18 cellular contexts compared by ENCODE assay signal in genomic region chr9:134955156-134955555, GRCh38. TPM values are rescaled to one million over a fixed set of nuclear protein-coding genes. Genes with fewer than 3 reads are reported as not detected.
DNase-seq lines count a peak whose midpoint lies in the region; ATAC-seq and TF ChIP-seq lines count a peak whose summit lies in the region.
"Had no signal": no experiment of that assay in that cellular context is flagged by ENCODE, and none has a peak within 500 bp of the region (broad histone marks: within the 10 kb centered on the region; RNA-seq: fewer than 3 reads in every experiment).

No MANE protein-coding gene starts in this region.

- peak in 1 of 2 donors; percentile 34 for ATAC-seq in natural killer cell treated with Interleukin-12 subunit alpha and Interleukin-12 subunit beta and Interleukin-15 and Interleukin-18, amount 100 ng/mL, for 72 hours
- no peak for ATAC-seq in natural killer cell
- no peak for ATAC-seq in sciatic nerve
- no peak for ATAC-seq in upper lobe of right lung
- no peak for ATAC-seq in HG02571 (IDR thresholded peaks at IDR 0.05; ENCODE audit: unreplicated experiment)
- ATAC-seq in activated T-helper 17 cell treated with anti-CD3 and anti-CD28 coated beads, Interleukin-2, amount 50 U/mL, for 72 hours (replicated peaks), result no peak
- ATAC-seq: A549 had no signal

- DNase-seq in natural killer cell treated with Interleukin-12 subunit alpha and Interleukin-12 subunit beta and Interleukin-15 and Interleukin-18, amount 100 ng/mL, for 72 hours (ENCODE audit: low spot score), result peak; percentile 29
- DNase-seq in natural killer cell, result no peak
- DNase-seq in glutamatergic neuron, result peak; percentile 5
- DNase-seq in sciatic nerve (ENCODE audit: low spot score), result peak; percentile 12
- peak; percentile 39 for DNase-seq in upper lobe of right lung
- DNase-seq in NCI-H1092 (lab: John Stamatoyannopoulos, UW), result no peak
- DNase-seq: BE2C; CD4-positive, alpha-beta memory T cell; COR-L47; DMS153; DMS79 treated with DMSO at 0.1 percent for 48 hours; EL; GM23248 had no signal

- intact Hi-C loops in natural killer cell (cut with micrococcal nuclease) (no loop called here), sciatic nerve (cut with DNase I) (no loop called here), upper lobe of right lung (cut with DNase I) (no loop called here)

- H3K4me1 ChIP-seq in upper lobe of right lung, result no peaks in the 10 kb centered on the region
- H3K4me1 ChIP-seq: A549, BE2C had no signal

- no peaks in the 10 kb centered on the region for H3K4me1 Mint-ChIP-seq in natural killer cell treated with Interleukin-12 subunit alpha and Interleukin-12 subunit beta and Interleukin-15 and Interleukin-18, amount 100 ng/mL, for 72 hours (ENCODE audit: low read depth in 2 of 2)
- no peaks in the 10 kb centered on the region for H3K4me1 Mint-ChIP-seq in natural killer cell
- peaks cover 1% of the 10 kb centered on the region for H3K4me1 Mint-ChIP-seq in glutamatergic neuron (ENCODE audit: low read depth, unreplicated experiment)
- H3K4me1 Mint-ChIP-seq in activated T-helper 17 cell treated with anti-CD3 and anti-CD28 coated beads, Interleukin-2, amount 50 U/mL, for 72 hours, result no peaks in the 10 kb centered on the region
- H3K4me1 Mint-ChIP-seq: CD4-positive, alpha-beta memory T cell had no signal

- H3K36me3 ChIP-seq in upper lobe of right lung, result no peaks in the 10 kb centered on the region
- H3K36me3 ChIP-seq: BE2C had no signal

- no peaks in the 10 kb centered on the region for H3K9me3 ChIP-seq in upper lobe of right lung
- H3K9me3 ChIP-seq: BE2C had no signal

- H3K27me3 ChIP-seq in upper lobe of right lung, result no peaks in the 10 kb centered on the region
- H3K27me3 ChIP-seq: BE2C had no signal

- H3K27ac Mint-ChIP-seq in natural killer cell treated with Interleukin-12 subunit alpha and Interleukin-12 subunit beta and Interleukin-15 and Interleukin-18, amount 100 ng/mL, for 72 hours, result no peak overlapping the region
- H3K27ac Mint-ChIP-seq in natural killer cell (no peak overlapping the region), glutamatergic neuron (ENCODE audit: unreplicated experiment) (no peak overlapping the region)
- H3K27ac Mint-ChIP-seq in activated T-helper 17 cell treated with anti-CD3 and anti-CD28 coated beads, Interleukin-2, amount 50 U/mL, for 72 hours, result no peak overlapping the region
- H3K27ac Mint-ChIP-seq: CD4-positive, alpha-beta memory T cell had no signal

- H3K4me3 Mint-ChIP-seq in natural killer cell treated with Interleukin-12 subunit alpha and Interleukin-12 subunit beta and Interleukin-15 and Interleukin-18, amount 100 ng/mL, for 72 hours, result no peak overlapping the region
- H3K4me3 Mint-ChIP-seq in natural killer cell (no peak overlapping the region), glutamatergic neuron (ENCODE audit: unreplicated experiment) (no peak overlapping the region)
- H3K4me3 Mint-ChIP-seq in activated T-helper 17 cell treated with anti-CD3 and anti-CD28 coated beads, Interleukin-2, amount 50 U/mL, for 72 hours, result no peak overlapping the region
- H3K4me3 Mint-ChIP-seq: CD4-positive, alpha-beta memory T cell had no signal

- H3K36me3 Mint-ChIP-seq in natural killer cell treated with Interleukin-12 subunit alpha and Interleukin-12 subunit beta and Interleukin-15 and Interleukin-18, amount 100 ng/mL, for 72 hours, result no peaks in the 10 kb centered on the region
- H3K36me3 Mint-ChIP-seq in natural killer cell (no peaks in the 10 kb centered on the region), glutamatergic neuron (ENCODE audit: unreplicated experiment) (peaks cover 11% of the 10 kb centered on the region)
- no peaks in the 10 kb centered on the region for H3K36me3 Mint-ChIP-seq in activated T-helper 17 cell treated with anti-CD3 and anti-CD28 coated beads, Interleukin-2, amount 50 U/mL, for 72 hours (ENCODE audit: low read depth)
- H3K36me3 Mint-ChIP-seq: CD4-positive, alpha-beta memory T cell had no signal

- TF ChIP-seq CTCF in natural killer cell (IDR thresholded peaks at IDR 0.05), result no peak
- no peak for TF ChIP-seq CTCF in glutamatergic neuron (IDR thresholded peaks at IDR 0.05; ENCODE audit: partially characterized antibody, unreplicated experiment)
- TF ChIP-seq CTCF in upper lobe of right lung (IDR thresholded peaks at IDR 0.05), result no peak

- H3K4me3 ChIP-seq in upper lobe of right lung, result no peak overlapping the region
- H3K4me3 ChIP-seq: A549, GM23248 had no signal

- no peaks in the 10 kb centered on the region for H3K9me3 Mint-ChIP-seq in natural killer cell treated with Interleukin-12 subunit alpha and Interleukin-12 subunit beta and Interleukin-15 and Interleukin-18, amount 100 ng/mL, for 72 hours
- H3K9me3 Mint-ChIP-seq in natural killer cell (no peaks in the 10 kb centered on the region), glutamatergic neuron (ENCODE audit: unreplicated experiment) (no peaks in the 10 kb centered on the region)
- no peaks in the 10 kb centered on the region for H3K9me3 Mint-ChIP-seq in activated T-helper 17 cell treated with anti-CD3 and anti-CD28 coated beads, Interleukin-2, amount 50 U/mL, for 72 hours
- H3K9me3 Mint-ChIP-seq: CD4-positive, alpha-beta memory T cell had no signal

- no peak overlapping the region for H3K27ac ChIP-seq in upper lobe of right lung
- H3K27ac ChIP-seq: A549, C4-2B, GM23248 had no signal

- no peaks in the 10 kb centered on the region for H3K27me3 Mint-ChIP-seq in natural killer cell treated with Interleukin-12 subunit alpha and Interleukin-12 subunit beta and Interleukin-15 and Interleukin-18, amount 100 ng/mL, for 72 hours
- H3K27me3 Mint-ChIP-seq in natural killer cell (ENCODE audit: low read depth in 2 of 2) (no peaks in the 10 kb centered on the region), glutamatergic neuron (ENCODE audit: unreplicated experiment) (peaks cover 4% of the 10 kb centered on the region)
- H3K27me3 Mint-ChIP-seq in activated T-helper 17 cell treated with anti-CD3 and anti-CD28 coated beads, Interleukin-2, amount 50 U/mL, for 72 hours, result no peaks in the 10 kb centered on the region

RNA-seq across cellular contexts. Expression of gene FCN1, which starts 37.4 kb away (rescaled TPM):
- not detected for total RNA-seq in natural killer cell treated with Interleukin-12 subunit alpha and Interleukin-12 subunit beta and Interleukin-15 and Interleukin-18, amount 100 ng/mL, for 72 hours
- 10 to 100 TPM; 22.7 to 70.3 (median 26.9) TPM for total RNA-seq in natural killer cell
- total RNA-seq in glutamatergic neuron (ENCODE audit: unreplicated experiment), result not detected
- 16.1 TPM for total RNA-seq in sciatic nerve
- total RNA-seq in upper lobe of right lung, result 63.0 TPM
- total RNA-seq in activated T-helper 17 cell treated with anti-CD3 and anti-CD28 coated beads, Interleukin-2, amount 50 U/mL, for 72 hours, result not detected
- total RNA-seq: GM23248, HT-29 had no signal

Comparison
In these comparisons a context has a peak if more than half of its experiments do, and no peak if none do; other contexts are left out.
1. DNase-seq: peak in natural killer cell treated with Interleukin-12 subunit alpha and Interleukin-12 subunit beta and Interleukin-15 and Interleukin-18, amount 100 ng/mL, for 72 hours (single experiment), glutamatergic neuron (single experiment), sciatic nerve (single experiment) and upper lobe of right lung (single experiment); none in natural killer cell (single experiment) and NCI-H1092 (single experiment).
2. RNA of gene FCN1, which starts 37.4 kb away (total RNA-seq): 63.0 TPM in upper lobe of right lung (single experiment), 22.7 to 70.3 TPM in natural killer cell and 16.1 TPM in sciatic nerve (single experiment); not detected in activated T-helper 17 cell treated with anti-CD3 and anti-CD28 coated beads, Interleukin-2, amount 50 U/mL, for 72 hours, not detected in natural killer cell treated with Interleukin-12 subunit alpha and Interleukin-12 subunit beta and Interleukin-15 and Interleukin-18, amount 100 ng/mL, for 72 hours and not detected in glutamatergic neuron (single experiment); every median in the first group is over 10 times any median in the second.